ENCODE assay signal across 15 cellular contexts in genomic region chr20:17609978-17610377, GRCh38. TPM values are rescaled to one million over a fixed set of nuclear protein-coding genes. Genes with fewer than 3 reads are reported as not detected.
DNase-seq lines count a peak whose midpoint lies in the region; ATAC-seq and TF ChIP-seq lines count a peak whose summit lies in the region.
"Had no signal": no experiment of that assay in that cellular context is flagged by ENCODE, and none has a peak within 500 bp of the region (broad histone marks: within the 10 kb centered on the region; RNA-seq: fewer than 3 reads in every experiment).

No MANE protein-coding gene starts in this region.

- intact Hi-C loops in left ventricle myocardium superior (cut with micrococcal nuclease) (loop anchor here (5.0 kb wide), 1 partner anchor 73 kb away; no protein-coding TSS in a partner anchor), upper lobe of right lung (cut with DNase I) (no loop called here)

- peak overlapping the region; percentile 84 for H3K27ac Mint-ChIP-seq in activated naive CD8-positive, alpha-beta T cell treated with anti-CD3 and anti-CD28 coated beads for 36 hours
- peak overlapping the region; percentile 82 to 98 (median 94) for H3K27ac Mint-ChIP-seq in naive thymus-derived CD8-positive, alpha-beta T cell

- H3K27me3 ChIP-seq in right atrium auricular region = no peaks in the 10 kb centered on the region
- H3K27me3 ChIP-seq in upper lobe of right lung = no peaks in the 10 kb centered on the region
- H3K27me3 ChIP-seq: heart right ventricle, SJSA1 had no signal

- TF ChIP-seq CTCF in right atrium auricular region (IDR thresholded peaks at IDR 0.05) (no peak), upper lobe of right lung (IDR thresholded peaks at IDR 0.05) (no peak)

- POLR2A ChIA-PET in naive thymus-derived CD8-positive, alpha-beta T cell (lab: Charles Lee) = interaction anchor here (0.7 to 2.0 kb wide), 5 partner anchors 30 to 359 kb away, joined by 3 to 19 read pairs (median 4); partner anchors contain the start of genes DSTN, RRBP1 and SNX5

- H3K36me3 ChIP-seq in right atrium auricular region (peaks cover 63% of the 10 kb centered on the region), upper lobe of right lung (peaks cover 57% of the 10 kb centered on the region)

- ATAC-seq in left ventricle myocardium superior (no peak), upper lobe of right lung (no peak), HG03565 (IDR thresholded peaks at IDR 0.05; ENCODE audit: unreplicated experiment) (no peak), GM19324 (IDR thresholded peaks at IDR 0.05; ENCODE audit: low FRiP score, unreplicated experiment) (no peak)
- ATAC-seq in naive thymus-derived CD8-positive, alpha-beta T cell = no peak

- H3K27ac ChIP-seq in right atrium auricular region (peak overlapping the region in 1 of 2 donors; percentile 70), upper lobe of right lung (peak overlapping the region; percentile 20)
- H3K27ac ChIP-seq: SJSA1 had no signal

- DNase-seq in right atrium auricular region (ENCODE audit: low spot score) (peak; percentile 48), left ventricle myocardium superior (no peak), upper lobe of right lung (no peak), amygdala (lab: John Stamatoyannopoulos, UW) (no peak)
- DNase-seq in activated naive CD8-positive, alpha-beta T cell treated with anti-CD3 and anti-CD28 coated beads for 36 hours = no peak
- DNase-seq in naive thymus-derived CD8-positive, alpha-beta T cell = no peak
- DNase-seq: amniotic stem cell, C1 segment of cervical spinal cord, heart right ventricle, NCI-H1417 treated with DMSO at 0.1 percent for 48 hours, NCI-H526 treated with DMSO at 0.1 percent for 48 hours had no signal

- H3K4me3 ChIP-seq in right atrium auricular region (no peak overlapping the region), upper lobe of right lung (no peak overlapping the region)
- H3K4me3 ChIP-seq: heart right ventricle, lung, SJSA1 had no signal

- no peak overlapping the region for H3K4me3 Mint-ChIP-seq in activated naive CD8-positive, alpha-beta T cell treated with anti-CD3 and anti-CD28 coated beads for 36 hours
- peak overlapping the region in 9 of 10 donors; percentile 30 to 79 (median 70) for H3K4me3 Mint-ChIP-seq in naive thymus-derived CD8-positive, alpha-beta T cell

- H3K27me3 Mint-ChIP-seq in activated naive CD8-positive, alpha-beta T cell treated with anti-CD3 and anti-CD28 coated beads for 36 hours = no peaks in the 10 kb centered on the region
- H3K27me3 Mint-ChIP-seq in naive thymus-derived CD8-positive, alpha-beta T cell = no peaks in the 10 kb centered on the region

- H3K9me3 ChIP-seq in right atrium auricular region = no peaks in the 10 kb centered on the region
- H3K9me3 ChIP-seq in upper lobe of right lung = no peaks in the 10 kb centered on the region
- H3K9me3 ChIP-seq: heart right ventricle, SJSA1 had no signal

- H3K4me1 ChIP-seq in right atrium auricular region (peaks cover 0 to 54% of the 10 kb centered on the region in 2 donors), upper lobe of right lung (peaks cover 40% of the 10 kb centered on the region)

- H3K9me3 Mint-ChIP-seq in activated naive CD8-positive, alpha-beta T cell treated with anti-CD3 and anti-CD28 coated beads for 36 hours = no peaks in the 10 kb centered on the region
- no peaks in the 10 kb centered on the region for H3K9me3 Mint-ChIP-seq in naive thymus-derived CD8-positive, alpha-beta T cell

- peaks cover 4% of the 10 kb centered on the region for H3K36me3 Mint-ChIP-seq in activated naive CD8-positive, alpha-beta T cell treated with anti-CD3 and anti-CD28 coated beads for 36 hours
- H3K36me3 Mint-ChIP-seq in naive thymus-derived CD8-positive, alpha-beta T cell = peaks cover 3 to 13% (median 13%) of the 10 kb centered on the region in 3 donors

- H3K4me1 Mint-ChIP-seq in activated naive CD8-positive, alpha-beta T cell treated with anti-CD3 and anti-CD28 coated beads for 36 hours = peaks cover 29% of the 10 kb centered on the region
- peaks cover 20 to 46% (median 42%) of the 10 kb centered on the region in 4 donors for H3K4me1 Mint-ChIP-seq in naive thymus-derived CD8-positive, alpha-beta T cell

RNA-seq across cellular contexts. Expression of gene DSTN, which starts 40.1 kb away (rescaled TPM):
- 100 to 1,000 TPM; 585 to 760 TPM for total RNA-seq in right atrium auricular region
- 836 TPM for total RNA-seq in left ventricle myocardium superior
- total RNA-seq in activated naive CD8-positive, alpha-beta T cell treated with anti-CD3 and anti-CD28 coated beads for 36 hours = 10 to 100 TPM; 56.7 to 57.5 TPM
- 10 to 100 TPM; 28.4 to 31.9 TPM for total RNA-seq in naive thymus-derived CD8-positive, alpha-beta T cell
- polyA plus RNA-seq in naive thymus-derived CD8-positive, alpha-beta T cell = 100 to 1,000 TPM in 1 of 3 donors, 10 to 100 TPM in 2; 75.1 to 140 (median 81.6) TPM
- 463 TPM for total RNA-seq in upper lobe of right lung
